Comparison of ENCODE assay signal across 12 cellular contexts in genomic region chr10:75771606-75772005, GRCh38.
DNase-seq lines count a peak whose midpoint lies in the region; ATAC-seq and TF ChIP-seq lines count a peak whose summit lies in the region.
"Had no signal": no experiment of that assay in that cellular context is flagged by ENCODE, and none has a peak within 500 bp of the region (broad histone marks: within the 10 kb centered on the region; RNA-seq: fewer than 3 reads in every experiment).

No MANE protein-coding gene starts in this region.

- H3K27ac ChIP-seq in RWPE2 (ENCODE audit: poor library complexity, severe bottlenecking) (no peak overlapping the region), right lobe of liver (peak overlapping the region; percentile 53 to 97 (median 82)), thymus (ENCODE audit: low read depth) (peak overlapping the region; percentile 26)

- H3K27me3 Mint-ChIP-seq in activated naive CD8-positive, alpha-beta T cell: peaks cover 3% of the 10 kb centered on the region
- H3K27me3 Mint-ChIP-seq in activated naive CD8-positive, alpha-beta T cell treated with anti-CD3 and anti-CD28 coated beads for 36 hours: no peaks in the 10 kb centered on the region

- H3K36me3 ChIP-seq in RWPE2 (ENCODE audit: low read depth) (no peaks in the 10 kb centered on the region), right lobe of liver (no peaks in the 10 kb centered on the region), thymus (ENCODE audit: control insufficient read depth, insufficient read depth) (no peaks in the 10 kb centered on the region)
- H3K36me3 ChIP-seq: adrenal gland had no signal

- 42% methylated on average over 1 of the region's 1 CpG for WGBS in right lobe of liver (ENCODE audit: insufficient coverage, low coverage, low lambda C conversion rate, missing lambda C conversion rate)
- 60% methylated on average over 1 of the region's 1 CpG for WGBS in thymus

- peaks cover 24% of the 10 kb centered on the region for H3K4me1 ChIP-seq in RWPE2 (ENCODE audit: insufficient read depth, poor library complexity, severe bottlenecking)
- peaks cover 0 to 11% (median 0%) of the 10 kb centered on the region in 4 donors for H3K4me1 ChIP-seq in right lobe of liver
- H3K4me1 ChIP-seq in thymus (ENCODE audit: control insufficient read depth, insufficient read depth, low read length): no peaks in the 10 kb centered on the region
- H3K4me1 ChIP-seq: adrenal gland had no signal

- H3K27me3 ChIP-seq in RWPE2 (ENCODE audit: insufficient read depth, poor library complexity, severe bottlenecking) (no peaks in the 10 kb centered on the region), right lobe of liver (no peaks in the 10 kb centered on the region), thymus (ENCODE audit: control insufficient read depth, insufficient read depth) (no peaks in the 10 kb centered on the region)
- H3K27me3 ChIP-seq: adrenal gland had no signal

- H3K9me3 ChIP-seq in RWPE2 (ENCODE audit: severe bottlenecking): peaks cover 2% of the 10 kb centered on the region
- no peaks in the 10 kb centered on the region for H3K9me3 ChIP-seq in right lobe of liver
- peaks cover 1% of the 10 kb centered on the region for H3K9me3 ChIP-seq in thymus (ENCODE audit: control insufficient read depth)
- H3K9me3 ChIP-seq: adrenal gland had no signal

- TF ChIP-seq CTCF in RWPE2 (IDR thresholded peaks at IDR 0.05; ENCODE audit: poor library complexity, severe bottlenecking) (no peak), right lobe of liver (IDR thresholded peaks at IDR 0.05) (no peak)

- ATAC-seq in RWPE2 (ENCODE audit: low read depth): peak; percentile 80
- ATAC-seq in right lobe of liver: peak; percentile 20 to 40 (median 24)
- no peak for ATAC-seq in HG03469 (IDR thresholded peaks at IDR 0.05; ENCODE audit: unreplicated experiment)

- TF ChIP-seq POLR2A in right lobe of liver (IDR thresholded peaks at IDR 0.05): no peak

- H3K4me3 ChIP-seq in RWPE2 (ENCODE audit: severe bottlenecking) (no peak overlapping the region), right lobe of liver (peak overlapping the region in 2 of 3 donors; percentile 45 to 46), thymus (ENCODE audit: low read length) (no peak overlapping the region)

- DNase-seq in activated naive CD8-positive, alpha-beta T cell treated with anti-CD3 and anti-CD28 coated beads for 36 hours: no peak
- DNase-seq in RWPE2 (ENCODE audit: low spot score) (no peak), right lobe of liver (no peak), CD1c-positive myeloid dendritic cell (ENCODE audit: extremely low spot score) (no peak), DMS114 treated with DMSO at 0.1 percent for 48 hours (lab: John Stamatoyannopoulos, UW; ENCODE audit: unreplicated experiment) (no peak)
- DNase-seq: adrenal gland, AML-193, NCI-H345, SIG-M5 had no signal

- H3K4me1 Mint-ChIP-seq in activated naive CD8-positive, alpha-beta T cell (ENCODE audit: low read depth): peaks cover 20% of the 10 kb centered on the region
- H3K4me1 Mint-ChIP-seq in activated naive CD8-positive, alpha-beta T cell treated with anti-CD3 and anti-CD28 coated beads for 36 hours: peaks cover 14% of the 10 kb centered on the region

- H3K4me3 Mint-ChIP-seq in activated naive CD8-positive, alpha-beta T cell: peak overlapping the region; percentile 61
- H3K4me3 Mint-ChIP-seq in activated naive CD8-positive, alpha-beta T cell treated with anti-CD3 and anti-CD28 coated beads for 36 hours: no peak overlapping the region

- no peaks in the 10 kb centered on the region for H3K36me3 Mint-ChIP-seq in activated naive CD8-positive, alpha-beta T cell
- H3K36me3 Mint-ChIP-seq in activated naive CD8-positive, alpha-beta T cell treated with anti-CD3 and anti-CD28 coated beads for 36 hours: no peaks in the 10 kb centered on the region

- no peak overlapping the region for H3K27ac Mint-ChIP-seq in activated naive CD8-positive, alpha-beta T cell
- no peak overlapping the region for H3K27ac Mint-ChIP-seq in activated naive CD8-positive, alpha-beta T cell treated with anti-CD3 and anti-CD28 coated beads for 36 hours

- H3K9me3 Mint-ChIP-seq in activated naive CD8-positive, alpha-beta T cell (ENCODE audit: low read depth): no peaks in the 10 kb centered on the region
- H3K9me3 Mint-ChIP-seq in activated naive CD8-positive, alpha-beta T cell treated with anti-CD3 and anti-CD28 coated beads for 36 hours: no peaks in the 10 kb centered on the region

- intact Hi-C loops in right lobe of liver (cut with DNase I): no loop called here

Comparison
In these comparisons a context has a peak if more than half of its experiments do, and no peak if none do; other contexts are left out.
1. H3K4me3 ChIP-seq: peak in right lobe of liver (2 of 3); none in RWPE2 (single experiment) and thymus (single experiment).